Comparison of ENCODE assay signal across 24 cellular contexts in genomic region chr18:9328776-9329175, GRCh38.
"Had no signal": no experiment of that assay in that cellular context is flagged by ENCODE, and none has a peak within 500 bp of the region (broad histone marks: within the 10 kb centered on the region; RNA-seq: fewer than 3 reads in every experiment).

No MANE protein-coding gene starts in this region.

- H3K4me3 Mint-ChIP-seq: activated CD4-positive, alpha-beta memory T cell treated with anti-CD3 and anti-CD28 coated beads for 36 hours; activated CD4-positive, alpha-beta T cell treated with anti-CD3 and anti-CD28 coated beads, Interleukin-2, amount 10 ng/mL, durations not matched to agents 7 days and 5 days; activated naive CD4-positive, alpha-beta T cell treated with anti-CD3 and anti-CD28 coated beads for 36 hours; activated naive CD8-positive, alpha-beta T cell; activated T-cell treated with anti-CD3 and anti-CD28 coated beads, Interleukin-2, amount 50 U/mL, for 4 hours; T-helper 17 cell had no signal

- H3K27me3 Mint-ChIP-seq: activated naive CD8-positive, alpha-beta T cell had no signal

- H3K27me3 ChIP-seq: brain microvascular endothelial cell, cardiac muscle cell, MG63 had no signal

- H3K36me3 Mint-ChIP-seq: activated CD4-positive, alpha-beta memory T cell treated with anti-CD3 and anti-CD28 coated beads for 36 hours; activated naive CD8-positive, alpha-beta T cell had no signal

- H3K27ac ChIP-seq: brain microvascular endothelial cell, cardiac muscle cell had no signal

- DNase-seq: activated CD4-positive, alpha-beta memory T cell treated with anti-CD3 and anti-CD28 coated beads for 36 hours; activated CD4-positive, alpha-beta T cell treated with anti-CD3 and anti-CD28 coated beads, Interleukin-2, amount 10 ng/mL, durations not matched to agents 7 days and 5 days; activated CD4-positive, CD25-positive, alpha-beta regulatory T cell; activated CD8-positive, alpha-beta memory T cell treated with anti-CD3 and anti-CD28 coated beads for 24 hours; activated gamma-delta T cell; activated naive CD4-positive, alpha-beta T cell treated with anti-CD3 and anti-CD28 coated beads for 36 hours; activated T-cell treated with anti-CD3 and anti-CD28 coated beads, Interleukin-2, amount 50 U/mL, for 4 hours; amygdala; brain microvascular endothelial cell; MG63; MV-4-11; NCI-H1092 treated with DMSO at 0.1 percent for 48 hours; NCI-H1417 treated with DMSO at 0.1 percent for 48 hours; NCI-H1694; NCI-H2029; NCI-H2107; NCI-H345; NCI-H510A; NCI-H526 treated with DMSO at 0.1 percent for 48 hours; SIG-M5; T-helper 17 cell; T-helper 9 cell had no signal

- H3K9me3 Mint-ChIP-seq: activated T-cell treated with anti-CD3 and anti-CD28 coated beads, Interleukin-2, amount 50 U/mL, for 4 hours had no signal

- H3K36me3 ChIP-seq: brain microvascular endothelial cell, cardiac muscle cell, MG63 had no signal

- H3K4me3 ChIP-seq: cardiac muscle cell, MG63 had no signal

- H3K27ac Mint-ChIP-seq: activated CD4-positive, alpha-beta memory T cell treated with anti-CD3 and anti-CD28 coated beads for 36 hours; activated CD4-positive, alpha-beta T cell treated with anti-CD3 and anti-CD28 coated beads, Interleukin-2, amount 10 ng/mL, durations not matched to agents 7 days and 5 days; activated naive CD4-positive, alpha-beta T cell treated with anti-CD3 and anti-CD28 coated beads for 36 hours; activated naive CD8-positive, alpha-beta T cell; T-helper 17 cell had no signal
